In the genomic region with DNA sequence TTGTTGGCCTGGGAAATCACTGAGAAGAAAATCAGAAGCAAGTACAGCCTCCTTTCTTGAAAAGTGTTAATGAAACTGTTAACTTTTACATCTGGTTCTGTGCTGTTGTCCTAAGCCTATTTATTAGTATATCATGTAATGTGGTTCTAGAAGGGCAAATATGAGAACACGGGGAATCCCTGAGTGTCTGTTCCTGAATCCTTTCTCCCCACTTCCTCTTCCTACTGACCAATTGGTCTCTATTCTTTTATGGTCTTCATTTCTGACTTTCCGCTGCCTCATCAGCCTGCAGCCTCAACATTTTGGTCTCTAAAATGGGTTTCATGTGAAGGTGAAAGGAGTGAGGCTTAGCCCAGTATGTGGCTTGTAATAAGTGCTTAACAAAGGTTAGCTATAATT, we compare ENCODE assay signal across 34 cellular contexts.
DNase-seq lines count a peak whose midpoint lies in the region; ATAC-seq and TF ChIP-seq lines count a peak whose summit lies in the region.
"Had no signal": no experiment of that assay in that cellular context is flagged by ENCODE, and none has a peak within 500 bp of the region (broad histone marks: within the 10 kb centered on the region; RNA-seq: fewer than 3 reads in every experiment).

No MANE protein-coding gene starts in this region.

- POLR2A ChIA-PET in MCF 10A (lab: Yijun Ruan, JAX) (interaction anchor here (0.7 kb wide), 1 partner anchor 168 kb away, joined by 3 read pairs; no protein-coding TSS in a partner anchor), GM10248 (lab: Yijun Ruan, JAX) (no interaction called here)

- H3K4me2 ChIP-seq in BLaER1 treated with 17β-estradiol and CSF1 and Interleukin-3, amounts not matched to agents 10 nM and 100 nM = peak overlapping the region in 9 of 11 experiments; percentile 19 to 78 (median 43); a peak in 18 of 22 replicates
- H3K4me2 ChIP-seq in mesenchymal stem cell (ENCODE audit: low read length, poor library complexity, severe bottlenecking) = no peak overlapping the region
- H3K4me2 ChIP-seq: BLaER1, GM23338 had no signal

- no peak overlapping the region for H3K14ac ChIP-seq in mesenchymal stem cell (ENCODE audit: low read length in 2 of 2)

- no peak overlapping the region for H2AFZ ChIP-seq in mesenchymal stem cell (ENCODE audit: low read depth, low read length)
- H2AFZ ChIP-seq: GM23338 had no signal

- no peaks in the 10 kb centered on the region for H3K36me3 ChIP-seq in BLaER1 treated with 17β-estradiol and CSF1 and Interleukin-3, amounts not matched to agents 10 nM and 100 nM
- no peaks in the 10 kb centered on the region for H3K36me3 ChIP-seq in mesenchymal stem cell (ENCODE audit: control insufficient read depth in 1 of 2, insufficient read depth in 2 of 2, low read depth in 1 of 2, low read length in 2 of 2)
- H3K36me3 ChIP-seq: ascending aorta, BLaER1, transverse colon, WERI-Rb-1 had no signal

- TSS peak; percentile 57 for BruUV-seq in MCF 10A (replicated peaks; lab: Mats Ljungman, UMichigan)

- H2BK15ac ChIP-seq in mesenchymal stem cell (ENCODE audit: low read depth, poor library complexity, severe bottlenecking) = no peak overlapping the region

- CTCF ChIA-PET in MCF 10A (lab: Yijun Ruan, JAX) = interaction anchor here (0.7 kb wide), 1 partner anchor 156 kb away, joined by 3 read pairs; no protein-coding TSS in a partner anchor
- CTCF ChIA-PET in GM10248 (lab: Yijun Ruan, JAX) = no interaction called here

- peak overlapping the region; percentile 80 for H3K27ac Mint-ChIP-seq in MCF 10A (ENCODE audit: low read depth, unreplicated experiment)
- H3K27ac Mint-ChIP-seq: activated naive CD8-positive, alpha-beta T cell; GM23338; IgD-negative memory B cell; naive thymus-derived CD4-positive, alpha-beta T cell had no signal

- no peak overlapping the region for H4K8ac ChIP-seq in mesenchymal stem cell (ENCODE audit: low read length)

- no peak overlapping the region for H2AK5ac ChIP-seq in mesenchymal stem cell (ENCODE audit: low read length, severe bottlenecking)

- H4K91ac ChIP-seq in mesenchymal stem cell (ENCODE audit: low read length) = no peak overlapping the region

- peak; percentile 25 for ATAC-seq in HG02885 (IDR thresholded peaks at IDR 0.05; ENCODE audit: poor library complexity, unreplicated experiment)
- ATAC-seq: GM23338, left lobe of liver, Right ventricle myocardium inferior, SK-N-SH treated with all-trans-retinoic acid at 6 μM for 48 hours had no signal

- H3K36me3 Mint-ChIP-seq in MCF 10A (ENCODE audit: insufficient read depth, unreplicated experiment) = peaks cover 4% of the 10 kb centered on the region
- H3K36me3 Mint-ChIP-seq: activated naive CD8-positive, alpha-beta T cell; IgD-negative memory B cell; naive thymus-derived CD4-positive, alpha-beta T cell had no signal

- intact Hi-C loops in MCF 10A (cut with micrococcal nuclease) = loop anchor here (2.0 to 5.0 kb wide), 5 partner anchors 116 to 284 kb away; a partner anchor contains a TSS

- peak overlapping the region; percentile 15 for H2BK120ac ChIP-seq in mesenchymal stem cell (ENCODE audit: low read depth, low read length)

- H3K9me3 ChIP-seq in BLaER1 treated with 17β-estradiol and CSF1 and Interleukin-3, amounts not matched to agents 10 nM and 100 nM (replicated peaks in 1 of 11) = peaks cover 0 to 14% (median 10%) of the 10 kb centered on the region in 11 experiments; a peak in 11 of 22 replicates
- H3K9me3 ChIP-seq in mesenchymal stem cell (ENCODE audit: control insufficient read depth, low read length) = no peaks in the 10 kb centered on the region
- H3K9me3 ChIP-seq: ascending aorta, Caco-2, psoas muscle, transverse colon had no signal

- H3K4ac ChIP-seq in mesenchymal stem cell (ENCODE audit: low read depth in 1 of 2, low read length in 2 of 2) = no peak overlapping the region

- H3K23ac ChIP-seq in mesenchymal stem cell (ENCODE audit: low read length in 2 of 2) = no peak overlapping the region

- no peaks in the 10 kb centered on the region for H3K27me3 ChIP-seq in BLaER1 treated with 17β-estradiol and CSF1 and Interleukin-3, amounts not matched to agents 10 nM and 100 nM
- H3K27me3 ChIP-seq in mesenchymal stem cell (ENCODE audit: control insufficient read depth in 1 of 2, insufficient read depth in 1 of 2, low read length in 2 of 2) = peaks cover 0 to 18% of the 10 kb centered on the region in 2 experiments
- H3K27me3 ChIP-seq: ascending aorta, BLaER1, transverse colon had no signal

- H3K9me3 Mint-ChIP-seq in MCF 10A (ENCODE audit: unreplicated experiment) = no peaks in the 10 kb centered on the region
- H3K9me3 Mint-ChIP-seq: GM23338; IgD-negative memory B cell; naive thymus-derived CD4-positive, alpha-beta T cell had no signal

- H3K79me1 ChIP-seq in mesenchymal stem cell (replicated peaks; ENCODE audit: low read length, poor library complexity, severe bottlenecking) = no peaks in the 10 kb centered on the region

- H2BK5ac ChIP-seq in mesenchymal stem cell (ENCODE audit: low read depth, low read length, poor library complexity, severe bottlenecking) = no peak overlapping the region

- WGBS in mesenchymal stem cell = no CpG with 5 or more reads among the region's 2 CpGs

- TF ChIP-seq CTCF in MCF 10A (IDR thresholded peaks at IDR 0.05; ENCODE audit: unreplicated experiment) = no peak
- TF ChIP-seq CTCF in GM10248 (IDR thresholded peaks at IDR 0.05; ENCODE audit: control extremely low read depth, extremely low read depth, low read depth, missing control alignments) = no peak

- H3K18ac ChIP-seq in mesenchymal stem cell (ENCODE audit: low read depth in 1 of 2, low read length in 2 of 2) = peak overlapping the region in 1 of 2 experiments; percentile 48

- H3K4me1 Mint-ChIP-seq in MCF 10A (ENCODE audit: insufficient read depth, unreplicated experiment) = peaks cover 57% of the 10 kb centered on the region
- H3K4me1 Mint-ChIP-seq: GM23338 had no signal

- no peaks in the 10 kb centered on the region for H3K27me3 Mint-ChIP-seq in MCF 10A (ENCODE audit: insufficient read depth, unreplicated experiment)
- H3K27me3 Mint-ChIP-seq: activated naive CD8-positive, alpha-beta T cell; IgD-negative memory B cell had no signal

- DNase-seq in MCF 10A (ENCODE audit: unreplicated experiment) (no peak), mesenchymal stem cell (no peak), NCI-H524 (lab: John Stamatoyannopoulos, UW) (no peak), AG20443 (ENCODE audit: low spot score) (no peak), GM10248 (ENCODE audit: extremely low spot score) (no peak)
- no peak for DNase-seq in stimulated activated naive CD4-positive, alpha-beta T cell (lab: John Stamatoyannopoulos, UW)
- DNase-seq: ACHN; activated CD4-positive, alpha-beta T cell treated with anti-CD3 and anti-CD28 coated beads for 48 hours; activated CD8-positive, alpha-beta memory T cell treated with anti-CD3 and anti-CD28 coated beads for 24 hours; activated effector memory CD4-positive, alpha-beta T cell treated with Interleukin-2 at 50 U/mL for 16 hours; Caco-2; dorsolateral prefrontal cortex; midbrain; naive thymus-derived CD4-positive, alpha-beta T cell; NCI-H2081 treated with DMSO at 0.1 percent for 48 hours; NCI-H82; nucleus accumbens; psoas muscle; stimulated activated CD4-positive, alpha-beta T cell treated with anti-CD3 and anti-CD28 coated beads, Interleukin-1b, Interleukin-23, amount 100 ng/mL, for 48 hours; stimulated activated CD8-positive, alpha-beta memory T cell treated with anti-CD3 and anti-CD28 coated beads, Interleukin-4, amount 100 ng/mL, for 48 hours; T-helper 9 cell; transverse colon; WERI-Rb-1 had no signal

- no peak overlapping the region for H3K4me3 ChIP-seq in BLaER1 treated with 17β-estradiol and CSF1 and Interleukin-3, amounts not matched to agents 10 nM and 100 nM
- no peak overlapping the region for H3K4me3 ChIP-seq in mesenchymal stem cell (ENCODE audit: insufficient read depth in 1 of 2, low read depth in 1 of 2, low read length in 2 of 2)
- H3K4me3 ChIP-seq: ascending aorta, BLaER1, dorsolateral prefrontal cortex, GM23338, psoas muscle, skin epidermis, transverse colon had no signal

- H3K4me1 ChIP-seq in BLaER1 treated with 17β-estradiol and CSF1 and Interleukin-3, amounts not matched to agents 10 nM and 100 nM = peaks cover 34 to 59% (median 47%) of the 10 kb centered on the region in 10 experiments
- H3K4me1 ChIP-seq in mesenchymal stem cell (ENCODE audit: control insufficient read depth, insufficient read depth, low read depth, low read length) = peaks cover 22% of the 10 kb centered on the region
- H3K4me1 ChIP-seq: ascending aorta, Caco-2, psoas muscle, transverse colon had no signal

- H4K20me1 ChIP-seq in BLaER1 treated with 17β-estradiol and CSF1 and Interleukin-3, amounts not matched to agents 10 nM and 100 nM = no peaks in the 10 kb centered on the region
- H4K20me1 ChIP-seq: BLaER1 had no signal

- H2BK12ac ChIP-seq in mesenchymal stem cell (ENCODE audit: low read length in 2 of 2) = no peak overlapping the region

- H3K9ac ChIP-seq in BLaER1 treated with 17β-estradiol and CSF1 and Interleukin-3, amounts not matched to agents 10 nM and 100 nM = peak overlapping the region in 2 of 11 experiments; percentile 20 to 55; a peak in 2 of 22 replicates
- no peak overlapping the region for H3K9ac ChIP-seq in mesenchymal stem cell (ENCODE audit: low read length)
- H3K9ac ChIP-seq: BLaER1 had no signal

- peak overlapping the region in 9 of 11 experiments; percentile 15 to 83 (median 70); a peak in 14 of 22 replicates for H3K27ac ChIP-seq in BLaER1 treated with 17β-estradiol and CSF1 and Interleukin-3, amounts not matched to agents 10 nM and 100 nM
- no peak overlapping the region for H3K27ac ChIP-seq in mesenchymal stem cell (ENCODE audit: low read length, poor library complexity, severe bottlenecking)
- H3K27ac ChIP-seq: BLaER1, dorsolateral prefrontal cortex, psoas muscle, transverse colon, WERI-Rb-1 had no signal

- H3K4me3 Mint-ChIP-seq in MCF 10A (ENCODE audit: unreplicated experiment) = no peak overlapping the region
- H3K4me3 Mint-ChIP-seq: activated naive CD8-positive, alpha-beta T cell; GM23338; IgD-negative memory B cell; naive thymus-derived CD4-positive, alpha-beta T cell had no signal
